Comparison of ENCODE assay signal across 1 cellular context in the genomic region with DNA sequence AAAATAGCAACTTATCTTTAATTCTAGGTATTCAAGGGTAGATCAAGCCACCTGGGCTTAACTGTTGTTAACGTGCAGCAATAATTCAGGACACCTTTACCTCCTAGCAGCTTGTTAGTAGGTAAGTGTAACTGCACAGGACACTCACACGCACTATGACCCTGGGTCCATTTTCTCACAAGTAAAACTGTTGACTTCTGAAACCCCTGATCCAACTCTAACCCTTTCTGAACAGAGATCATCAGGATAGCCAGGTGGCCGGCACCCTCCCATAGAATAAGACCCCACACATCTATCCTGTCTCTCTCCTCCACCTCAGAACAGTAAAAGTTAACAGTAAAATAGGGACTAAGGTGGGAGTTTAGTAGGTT.
TF ChIP-seq lines count a peak whose summit lies in the region.

No MANE protein-coding gene starts in this region.

TF ChIP-seq in GM23338, 12 proteins besides CTCF, POLR2A, EP300 and RAD21:
- TF ChIP-seq, protein P1, sequence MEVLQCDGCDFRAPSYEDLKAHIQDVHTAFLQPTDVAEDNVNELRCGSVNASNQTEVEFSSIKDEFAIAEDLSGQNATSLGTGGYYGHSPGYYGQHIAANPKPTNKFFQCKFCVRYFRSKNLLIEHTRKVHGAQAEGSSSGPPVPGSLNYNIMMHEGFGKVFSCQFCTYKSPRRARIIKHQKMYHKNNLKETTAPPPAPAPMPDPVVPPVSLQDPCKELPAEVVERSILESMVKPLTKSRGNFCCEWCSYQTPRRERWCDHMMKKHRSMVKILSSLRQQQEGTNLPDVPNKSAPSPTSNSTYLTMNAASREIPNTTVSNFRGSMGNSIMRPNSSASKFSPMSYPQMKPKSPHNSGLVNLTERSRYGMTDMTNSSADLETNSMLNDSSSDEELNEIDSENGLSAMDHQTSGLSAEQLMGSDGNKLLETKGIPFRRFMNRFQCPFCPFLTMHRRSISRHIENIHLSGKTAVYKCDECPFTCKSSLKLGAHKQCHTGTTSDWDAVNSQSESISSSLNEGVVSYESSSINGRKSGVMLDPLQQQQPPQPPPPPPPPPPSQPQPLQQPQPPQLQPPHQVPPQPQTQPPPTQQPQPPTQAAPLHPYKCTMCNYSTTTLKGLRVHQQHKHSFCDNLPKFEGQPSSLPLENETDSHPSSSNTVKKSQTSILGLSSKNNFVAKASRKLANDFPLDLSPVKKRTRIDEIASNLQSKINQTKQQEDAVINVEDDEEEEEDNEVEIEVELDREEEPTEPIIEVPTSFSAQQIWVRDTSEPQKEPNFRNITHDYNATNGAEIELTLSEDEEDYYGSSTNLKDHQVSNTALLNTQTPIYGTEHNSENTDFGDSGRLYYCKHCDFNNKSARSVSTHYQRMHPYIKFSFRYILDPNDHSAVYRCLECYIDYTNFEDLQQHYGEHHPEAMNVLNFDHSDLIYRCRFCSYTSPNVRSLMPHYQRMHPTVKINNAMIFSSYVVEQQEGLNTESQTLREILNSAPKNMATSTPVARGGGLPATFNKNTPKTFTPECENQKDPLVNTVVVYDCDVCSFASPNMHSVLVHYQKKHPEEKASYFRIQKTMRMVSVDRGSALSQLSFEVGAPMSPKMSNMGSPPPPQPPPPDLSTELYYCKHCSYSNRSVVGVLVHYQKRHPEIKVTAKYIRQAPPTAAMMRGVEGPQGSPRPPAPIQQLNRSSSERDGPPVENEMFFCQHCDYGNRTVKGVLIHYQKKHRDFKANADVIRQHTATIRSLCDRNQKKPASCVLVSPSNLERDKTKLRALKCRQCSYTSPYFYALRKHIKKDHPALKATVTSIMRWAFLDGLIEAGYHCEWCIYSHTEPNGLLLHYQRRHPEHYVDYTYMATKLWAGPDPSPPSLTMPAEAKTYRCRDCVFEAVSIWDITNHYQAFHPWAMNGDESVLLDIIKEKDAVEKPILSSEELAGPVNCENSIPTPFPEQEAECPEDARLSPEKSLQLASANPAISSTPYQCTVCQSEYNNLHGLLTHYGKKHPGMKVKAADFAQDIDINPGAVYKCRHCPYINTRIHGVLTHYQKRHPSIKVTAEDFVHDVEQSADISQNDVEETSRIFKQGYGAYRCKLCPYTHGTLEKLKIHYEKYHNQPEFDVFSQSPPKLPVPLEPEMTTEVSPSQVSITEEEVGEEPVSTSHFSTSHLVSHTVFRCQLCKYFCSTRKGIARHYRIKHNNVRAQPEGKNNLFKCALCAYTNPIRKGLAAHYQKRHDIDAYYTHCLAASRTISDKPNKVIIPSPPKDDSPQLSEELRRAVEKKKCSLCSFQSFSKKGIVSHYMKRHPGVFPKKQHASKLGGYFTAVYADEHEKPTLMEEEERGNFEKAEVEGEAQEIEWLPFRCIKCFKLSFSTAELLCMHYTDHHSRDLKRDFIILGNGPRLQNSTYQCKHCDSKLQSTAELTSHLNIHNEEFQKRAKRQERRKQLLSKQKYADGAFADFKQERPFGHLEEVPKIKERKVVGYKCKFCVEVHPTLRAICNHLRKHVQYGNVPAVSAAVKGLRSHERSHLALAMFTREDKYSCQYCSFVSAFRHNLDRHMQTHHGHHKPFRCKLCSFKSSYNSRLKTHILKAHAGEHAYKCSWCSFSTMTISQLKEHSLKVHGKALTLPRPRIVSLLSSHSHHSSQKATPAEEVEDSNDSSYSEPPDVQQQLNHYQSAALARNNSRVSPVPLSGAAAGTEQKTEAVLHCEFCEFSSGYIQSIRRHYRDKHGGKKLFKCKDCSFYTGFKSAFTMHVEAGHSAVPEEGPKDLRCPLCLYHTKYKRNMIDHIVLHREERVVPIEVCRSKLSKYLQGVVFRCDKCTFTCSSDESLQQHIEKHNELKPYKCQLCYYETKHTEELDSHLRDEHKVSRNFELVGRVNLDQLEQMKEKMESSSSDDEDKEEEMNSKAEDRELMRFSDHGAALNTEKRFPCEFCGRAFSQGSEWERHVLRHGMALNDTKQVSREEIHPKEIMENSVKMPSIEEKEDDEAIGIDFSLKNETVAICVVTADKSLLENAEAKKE (CRISPR knock-in tag; IDR thresholded peaks at IDR 0.05) = no peak
- TF ChIP-seq CREB1 (CRISPR knock-in tag; IDR thresholded peaks at IDR 0.05; ENCODE audit: low read depth) = no peak
- no peak for TF ChIP-seq REST (IDR thresholded peaks at IDR 0.05; ENCODE audit: unreplicated experiment)
- no peak for TF ChIP-seq EZH2phosphoT487 (IDR thresholded peaks at IDR 0.05; ENCODE audit: unreplicated experiment)
- TF ChIP-seq ZNF331 (CRISPR knock-in tag; IDR thresholded peaks at IDR 0.05; ENCODE audit: low read depth) = no peak
- no peak for TF ChIP-seq NANOG (IDR thresholded peaks at IDR 0.05; ENCODE audit: borderline replicate concordance)
- TF ChIP-seq, protein P2, sequence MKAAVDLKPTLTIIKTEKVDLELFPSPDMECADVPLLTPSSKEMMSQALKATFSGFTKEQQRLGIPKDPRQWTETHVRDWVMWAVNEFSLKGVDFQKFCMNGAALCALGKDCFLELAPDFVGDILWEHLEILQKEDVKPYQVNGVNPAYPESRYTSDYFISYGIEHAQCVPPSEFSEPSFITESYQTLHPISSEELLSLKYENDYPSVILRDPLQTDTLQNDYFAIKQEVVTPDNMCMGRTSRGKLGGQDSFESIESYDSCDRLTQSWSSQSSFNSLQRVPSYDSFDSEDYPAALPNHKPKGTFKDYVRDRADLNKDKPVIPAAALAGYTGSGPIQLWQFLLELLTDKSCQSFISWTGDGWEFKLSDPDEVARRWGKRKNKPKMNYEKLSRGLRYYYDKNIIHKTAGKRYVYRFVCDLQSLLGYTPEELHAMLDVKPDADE (IDR thresholded peaks at IDR 0.05) = no peak
- TF ChIP-seq POLR2AphosphoS5 (IDR thresholded peaks at IDR 0.05; ENCODE audit: low read depth) = no peak
- no peak for TF ChIP-seq ZNF114 (CRISPR knock-in tag; IDR thresholded peaks at IDR 0.05)
- TF ChIP-seq EZH2 (IDR thresholded peaks at IDR 0.05; ENCODE audit: low read depth, unreplicated experiment) = no peak
- TF ChIP-seq JUNB (IDR thresholded peaks at IDR 0.05; ENCODE audit: unreplicated experiment) = no peak
- no peak for TF ChIP-seq STAT1 (IDR thresholded peaks at IDR 0.05; ENCODE audit: unreplicated experiment)
